In the genomic region with DNA sequence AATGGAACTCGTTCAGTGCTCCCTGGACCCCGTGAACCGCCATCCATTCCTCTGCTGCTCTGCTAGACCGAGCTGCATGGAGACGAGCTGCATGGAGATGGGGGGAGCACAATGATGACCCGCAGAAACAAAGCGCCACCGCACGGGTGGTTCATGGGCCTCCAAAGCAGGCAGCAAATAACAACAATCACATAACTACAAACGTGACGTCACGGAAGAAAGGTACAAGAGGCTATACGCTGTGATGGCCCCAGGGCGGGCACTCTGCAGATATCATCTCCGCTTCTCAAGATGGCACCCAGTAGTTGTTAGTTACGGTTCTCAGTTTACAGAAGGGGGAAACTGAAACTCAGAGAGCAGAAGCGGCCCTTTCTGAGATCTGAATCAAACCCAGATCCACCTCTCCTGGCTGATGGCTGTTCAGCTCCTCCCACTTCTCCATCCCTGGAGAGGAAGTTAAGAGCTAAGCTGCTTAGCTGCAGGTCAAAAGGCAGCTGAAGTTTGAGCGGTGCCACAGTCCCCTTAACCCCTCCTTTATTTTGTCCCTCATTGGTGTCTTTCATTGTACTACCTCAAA, we compare ENCODE assay signal across 9 cellular contexts. TPM values are rescaled to one million over a fixed set of nuclear protein-coding genes. Genes with fewer than 3 reads are reported as not detected.
A peak's percentile ranks its signal among the peaks of the same experiment; 100 is the strongest.
DNase-seq lines count a peak whose midpoint lies in the region; ATAC-seq and TF ChIP-seq lines count a peak whose summit lies in the region.
"Had no signal": no experiment of that assay in that cellular context is flagged by ENCODE, and none has a peak within 500 bp of the region (broad histone marks: within the 10 kb centered on the region; RNA-seq: fewer than 3 reads in every experiment).

No MANE protein-coding gene starts in this region.

- no peaks in the 10 kb centered on the region for H3K27me3 Mint-ChIP-seq in activated CD4-positive, alpha-beta T cell treated with anti-CD3 and anti-CD28 coated beads, Interleukin-2, amount 10 ng/mL, durations not matched to agents 7 days and 5 days
- no peaks in the 10 kb centered on the region for H3K27me3 Mint-ChIP-seq in memory B cell

- peak overlapping the region; percentile 96 for H3K27ac Mint-ChIP-seq in activated CD4-positive, alpha-beta T cell treated with anti-CD3 and anti-CD28 coated beads, Interleukin-2, amount 10 ng/mL, durations not matched to agents 7 days and 5 days
- H3K27ac Mint-ChIP-seq in memory B cell = peak overlapping the region; percentile 99

- CTCF ChIA-PET in activated CD4-positive, alpha-beta T cell treated with anti-CD3 and anti-CD28 coated beads, Interleukin-2, amount 10 ng/mL, durations not matched to agents 7 days and 5 days (lab: Charles Lee) = interaction anchor here (0.9 to 2.6 kb wide), 7 partner anchors 7 to 129 kb away, joined by 3 to 16 read pairs (median 4); a partner anchor contains a TSS

- no peak overlapping the region for H3K9ac ChIP-seq in HUES64 (ENCODE audit: low read depth, low read length)

- no peaks in the 10 kb centered on the region for H3K9me3 ChIP-seq in HUES64 (ENCODE audit: insufficient read depth, low read depth, low read length)
- no peaks in the 10 kb centered on the region for H3K9me3 ChIP-seq in tibial nerve

- WGBS in HUES64 = 91% methylated on average over 18 of the region's 18 CpGs
- 64 to 71% methylated on average over 18 of the region's 18 CpGs for WGBS in tibial nerve, 2 donors

- peaks cover 9% of the 10 kb centered on the region; the same call in 1 of the 2 replicates for H3K4me1 ChIP-seq in HUES64 (ENCODE audit: insufficient read depth, low read length)
- H3K4me1 ChIP-seq in tibial nerve = peaks cover 0 to 33% (median 19%) of the 10 kb centered on the region in 4 donors

- ATAC-seq in memory B cell (ENCODE audit: low read depth) (peak; percentile 59), HG03469 (IDR thresholded peaks at IDR 0.05; ENCODE audit: unreplicated experiment) (no peak)
- ATAC-seq: left colon had no signal

- peaks cover 49% of the 10 kb centered on the region for H3K36me3 Mint-ChIP-seq in activated CD4-positive, alpha-beta T cell treated with anti-CD3 and anti-CD28 coated beads, Interleukin-2, amount 10 ng/mL, durations not matched to agents 7 days and 5 days (ENCODE audit: low read depth)
- peaks cover 20% of the 10 kb centered on the region for H3K36me3 Mint-ChIP-seq in memory B cell

- peak overlapping the region; percentile 83 for H3K4me3 ChIP-seq in HUES64 (ENCODE audit: low read length)
- H3K4me3 ChIP-seq in tibial nerve = no peak overlapping the region

- H3K9me3 Mint-ChIP-seq in activated CD4-positive, alpha-beta T cell treated with anti-CD3 and anti-CD28 coated beads, Interleukin-2, amount 10 ng/mL, durations not matched to agents 7 days and 5 days = no peaks in the 10 kb centered on the region
- H3K9me3 Mint-ChIP-seq in memory B cell = no peaks in the 10 kb centered on the region

- TF ChIP-seq CTCF in GM20000 (IDR thresholded peaks at IDR 0.05; ENCODE audit: extremely low read depth, missing control alignments) (no peak), tibial nerve (IDR thresholded peaks at IDR 0.05) (no peak)

- H3K27ac ChIP-seq in HUES64 (ENCODE audit: low read depth, low read length) = no peak overlapping the region
- H3K27ac ChIP-seq in tibial nerve = peak overlapping the region in 1 of 4 donors; percentile 11

- DNase-seq in GDM1 (lab: John Stamatoyannopoulos, UW) = peak; percentile 9
- peak; percentile 84 for DNase-seq in GM20000 (ENCODE audit: low spot score)
- peak; percentile 56 for DNase-seq in activated CD4-positive, alpha-beta T cell treated with anti-CD3 and anti-CD28 coated beads, Interleukin-2, amount 10 ng/mL, durations not matched to agents 7 days and 5 days
- peak; percentile 49 to 75 for DNase-seq in memory B cell (ENCODE audit: low spot score in 2 of 2)
- no peak for DNase-seq in tibial nerve (ENCODE audit: low spot score in 2 of 2)
- no peak for DNase-seq in NCI-H187 treated with DMSO at 0.1 percent for 48 hours (lab: John Stamatoyannopoulos, UW)

- no peaks in the 10 kb centered on the region for H3K27me3 ChIP-seq in HUES64 (ENCODE audit: insufficient read depth, low read length)
- no peaks in the 10 kb centered on the region for H3K27me3 ChIP-seq in tibial nerve

- TF ChIP-seq EP300 in tibial nerve (IDR thresholded peaks at IDR 0.05) = no peak

- no peak for TF ChIP-seq POLR2A in tibial nerve (IDR thresholded peaks at IDR 0.05)

- POLR2A ChIA-PET in activated CD4-positive, alpha-beta T cell treated with anti-CD3 and anti-CD28 coated beads, Interleukin-2, amount 10 ng/mL, durations not matched to agents 7 days and 5 days (lab: Charles Lee) = interaction anchor here (0.6 to 1.1 kb wide), 2 partner anchors 75 to 159 kb away, joined by 3 read pairs; no protein-coding TSS in a partner anchor

- peak overlapping the region; percentile 93 for H3K4me3 Mint-ChIP-seq in activated CD4-positive, alpha-beta T cell treated with anti-CD3 and anti-CD28 coated beads, Interleukin-2, amount 10 ng/mL, durations not matched to agents 7 days and 5 days
- H3K4me3 Mint-ChIP-seq in memory B cell = peak overlapping the region; percentile 89

- peaks cover 24% of the 10 kb centered on the region for H3K4me1 Mint-ChIP-seq in activated CD4-positive, alpha-beta T cell treated with anti-CD3 and anti-CD28 coated beads, Interleukin-2, amount 10 ng/mL, durations not matched to agents 7 days and 5 days
- H3K4me1 Mint-ChIP-seq in memory B cell = peaks cover 23% of the 10 kb centered on the region

- peaks cover 41% of the 10 kb centered on the region for H3K36me3 ChIP-seq in HUES64 (ENCODE audit: insufficient read depth, low read length)
- peaks cover 0 to 43% (median 18%) of the 10 kb centered on the region in 3 donors for H3K36me3 ChIP-seq in tibial nerve

RNA-seq across cellular contexts. Expression of a gene that starts 1.7 kb away (rescaled TPM):
- 33.5 TPM for polyA plus RNA-seq in HUES64 (2013, experiment 1 of 2)
- 27.5 TPM for polyA plus RNA-seq in HUES64 (2013, experiment 2 of 2)
- total RNA-seq in activated CD4-positive, alpha-beta T cell treated with anti-CD3 and anti-CD28 coated beads, Interleukin-2, amount 10 ng/mL, durations not matched to agents 7 days and 5 days = 100 to 1,000 TPM in 1 of 2 experiments, 10 to 100 TPM in 1; 90.1 to 105 TPM
- total RNA-seq in tibial nerve = 100 to 1,000 TPM; 312 to 705 (median 344) TPM

RNA-seq across cellular contexts. Expression of a gene that starts 6.9 kb away (rescaled TPM):
- polyA plus RNA-seq in HUES64 (2013, experiment 1 of 2) = 24.6 TPM
- polyA plus RNA-seq in HUES64 (2013, experiment 2 of 2) = 20.5 TPM
- 10 to 100 TPM; 96.3 to 97.2 TPM for total RNA-seq in activated CD4-positive, alpha-beta T cell treated with anti-CD3 and anti-CD28 coated beads, Interleukin-2, amount 10 ng/mL, durations not matched to agents 7 days and 5 days
- 10 to 100 TPM in 2 of 4 donors, 1 to 10 TPM in 2; 4.0 to 12.0 (median 10.5) TPM for total RNA-seq in tibial nerve

RNA-seq across cellular contexts. Expression of a gene that starts 18.3 kb away (rescaled TPM):
- polyA plus RNA-seq in HUES64 (2013, experiment 1 of 2) = 8.1 TPM
- 10.3 TPM for polyA plus RNA-seq in HUES64 (2013, experiment 2 of 2)
- 100 to 1,000 TPM; 101 to 111 TPM for total RNA-seq in activated CD4-positive, alpha-beta T cell treated with anti-CD3 and anti-CD28 coated beads, Interleukin-2, amount 10 ng/mL, durations not matched to agents 7 days and 5 days
- total RNA-seq in tibial nerve = 10 to 100 TPM in 3 of 4 donors, 1 to 10 TPM in 1; 8.8 to 35.1 (median 15.6) TPM

RNA-seq across cellular contexts. Expression of a gene that starts 33.7 kb away (rescaled TPM):
- polyA plus RNA-seq in HUES64 (2013, experiment 1 of 2) = 44.0 TPM
- polyA plus RNA-seq in HUES64 (2013, experiment 2 of 2) = 40.5 TPM
- 10 to 100 TPM; 54.1 to 59.4 TPM for total RNA-seq in activated CD4-positive, alpha-beta T cell treated with anti-CD3 and anti-CD28 coated beads, Interleukin-2, amount 10 ng/mL, durations not matched to agents 7 days and 5 days
- 1 to 10 TPM in 3 of 4 donors, under 1 TPM in 1; 0.39 to 3.0 (median 1.8) TPM for total RNA-seq in tibial nerve

RNA-seq across cellular contexts. Expression of a gene that starts 43.3 kb away (rescaled TPM):
- 2.3 TPM for polyA plus RNA-seq in HUES64 (2013, experiment 1 of 2)
- 2.0 TPM for polyA plus RNA-seq in HUES64 (2013, experiment 2 of 2)
- 10 to 100 TPM; 34.4 to 38.4 TPM for total RNA-seq in activated CD4-positive, alpha-beta T cell treated with anti-CD3 and anti-CD28 coated beads, Interleukin-2, amount 10 ng/mL, durations not matched to agents 7 days and 5 days
- 10 to 100 TPM in 2 of 4 donors, 1 to 10 TPM in 2; 3.7 to 11.8 (median 8.1) TPM for total RNA-seq in tibial nerve

Comparison
In these comparisons a context has a peak if more than half of its experiments do, and no peak if none do; other contexts are left out.
1. DNase-seq: peak in GDM1 (single experiment), GM20000 (single experiment), activated CD4-positive, alpha-beta T cell treated with anti-CD3 and anti-CD28 coated beads, Interleukin-2, amount 10 ng/mL, durations not matched to agents 7 days and 5 days (single experiment) and memory B cell (2 of 2); none in tibial nerve (0 of 2) and NCI-H187 treated with DMSO at 0.1 percent for 48 hours (single experiment).
2. RNA of a gene that starts 6.9 kb away (total RNA-seq): 96.3 to 97.2 TPM in activated CD4-positive, alpha-beta T cell treated with anti-CD3 and anti-CD28 coated beads, Interleukin-2, amount 10 ng/mL, durations not matched to agents 7 days and 5 days; 4.0 to 12.0 TPM in tibial nerve; every median in the first group is over 4 times any median in the second.